ENCODE assay signal across 21 cellular contexts in genomic region chr10:128144547-128144946, GRCh38. TPM values are rescaled to one million over a fixed set of nuclear protein-coding genes. Genes with fewer than 3 reads are reported as not detected.
DNase-seq lines count a peak whose midpoint lies in the region; TF ChIP-seq lines count a peak whose summit lies in the region.
"Had no signal": no experiment of that assay in that cellular context is flagged by ENCODE, and none has a peak within 500 bp of the region (broad histone marks: within the 10 kb centered on the region; RNA-seq: fewer than 3 reads in every experiment).

No MANE protein-coding gene starts in this region.

- no peak overlapping the region for H4K8ac ChIP-seq in neuronal stem cell (ENCODE audit: low read depth, low read length)

- no peak overlapping the region for H2BK5ac ChIP-seq in neuronal stem cell (ENCODE audit: low read length)

- H3K27ac ChIP-seq in BLaER1 (peak overlapping the region; percentile 7; the same call in 1 of the 2 replicates), neuronal stem cell (replicated peaks; ENCODE audit: low read length) (no peak overlapping the region)
- H3K27ac ChIP-seq in BLaER1 treated with 17β-estradiol and CSF1 and Interleukin-3, amounts not matched to agents 10 nM and 100 nM: peak overlapping the region in 1 of 11 experiments; percentile 7; a peak in 1 of 22 replicates

- H3K79me1 ChIP-seq in neuronal stem cell (ENCODE audit: low read depth, low read length): no peaks in the 10 kb centered on the region

- no peak overlapping the region for H3K27ac Mint-ChIP-seq in activated T-helper 1 cell treated with anti-CD3 and anti-CD28 coated beads, Interleukin-12 subunit alpha, Interleukin-12 subunit beta, Interleukin-2, Interleukin-4 antibody, amounts not matched to agents 30 ng/mL and 10 ng/mL and 1 ng/mL, durations not matched to agents 14 hours and 24 hours and 36 hours
- H3K27ac Mint-ChIP-seq: CD8-positive, alpha-beta memory T cell had no signal

- H2AFZ ChIP-seq in neuronal stem cell (ENCODE audit: low read length): no peak overlapping the region

- H3K27me3 ChIP-seq in BLaER1 (no peaks in the 10 kb centered on the region), neuronal stem cell (ENCODE audit: control insufficient read depth in 3 of 3, insufficient read depth in 3 of 3, low read depth in 1 of 3, low read length in 3 of 3) (peaks cover 0 to 24% (median 0%) of the 10 kb centered on the region in 3 experiments)
- peaks cover 0 to 12% (median 0%) of the 10 kb centered on the region in 11 experiments; a peak in 1 of 22 replicates for H3K27me3 ChIP-seq in BLaER1 treated with 17β-estradiol and CSF1 and Interleukin-3, amounts not matched to agents 10 nM and 100 nM

- H3K36me3 Mint-ChIP-seq in activated T-helper 1 cell treated with anti-CD3 and anti-CD28 coated beads, Interleukin-12 subunit alpha, Interleukin-12 subunit beta, Interleukin-2, Interleukin-4 antibody, amounts not matched to agents 30 ng/mL and 10 ng/mL and 1 ng/mL, durations not matched to agents 14 hours and 24 hours and 36 hours (ENCODE audit: low read depth): peaks cover 6% of the 10 kb centered on the region
- H3K36me3 Mint-ChIP-seq: CD8-positive, alpha-beta memory T cell had no signal

- H2BK15ac ChIP-seq in neuronal stem cell (ENCODE audit: low read length): no peak overlapping the region

- peaks cover 61% of the 10 kb centered on the region for H3K4me1 ChIP-seq in BLaER1
- H3K4me1 ChIP-seq in BLaER1 treated with 17β-estradiol and CSF1 and Interleukin-3, amounts not matched to agents 10 nM and 100 nM: peaks cover 48 to 62% (median 57%) of the 10 kb centered on the region in 10 experiments
- no peaks in the 10 kb centered on the region for H3K4me1 ChIP-seq in neuronal stem cell (ENCODE audit: control insufficient read depth in 2 of 2, insufficient read depth in 1 of 2, low read depth in 1 of 2, low read length in 2 of 2)

- no peak overlapping the region for H4K91ac ChIP-seq in neuronal stem cell (ENCODE audit: low read depth, low read length, poor library complexity)

- no peaks in the 10 kb centered on the region for H4K20me1 ChIP-seq in BLaER1
- no peaks in the 10 kb centered on the region; a peak in 1 of 22 replicates for H4K20me1 ChIP-seq in BLaER1 treated with 17β-estradiol and CSF1 and Interleukin-3, amounts not matched to agents 10 nM and 100 nM

- H3K14ac ChIP-seq in neuronal stem cell (ENCODE audit: low read length): no peak overlapping the region

- peak overlapping the region; percentile 54 for H3K4me2 ChIP-seq in BLaER1
- H3K4me2 ChIP-seq in BLaER1 treated with 17β-estradiol and CSF1 and Interleukin-3, amounts not matched to agents 10 nM and 100 nM: peak overlapping the region; percentile 33 to 95 (median 62)
- H3K4me2 ChIP-seq in neuronal stem cell (ENCODE audit: insufficient read depth, low read length, poor library complexity, severe bottlenecking): no peak overlapping the region
- H3K4me2 ChIP-seq: SK-N-SH had no signal

- H3K9me3 Mint-ChIP-seq in activated T-helper 1 cell treated with anti-CD3 and anti-CD28 coated beads, Interleukin-12 subunit alpha, Interleukin-12 subunit beta, Interleukin-2, Interleukin-4 antibody, amounts not matched to agents 30 ng/mL and 10 ng/mL and 1 ng/mL, durations not matched to agents 14 hours and 24 hours and 36 hours: peaks cover 11% of the 10 kb centered on the region
- H3K9me3 Mint-ChIP-seq: CD8-positive, alpha-beta memory T cell had no signal

- H3K9me3 ChIP-seq in BLaER1 (peaks cover 7% of the 10 kb centered on the region; the same call in 1 of the 2 replicates), neuronal stem cell (replicated peaks in 1 of 2; ENCODE audit: control insufficient read depth in 2 of 2, insufficient read depth in 1 of 2, low read depth in 1 of 2, low read length in 2 of 2) (no peaks in the 10 kb centered on the region)
- peaks cover 6 to 19% (median 10%) of the 10 kb centered on the region in 11 experiments; a peak in 15 of 22 replicates for H3K9me3 ChIP-seq in BLaER1 treated with 17β-estradiol and CSF1 and Interleukin-3, amounts not matched to agents 10 nM and 100 nM (replicated peaks in 1 of 11)
- H3K9me3 ChIP-seq: SK-N-SH had no signal

- no peak overlapping the region for H3K4me3 Mint-ChIP-seq in activated T-helper 1 cell treated with anti-CD3 and anti-CD28 coated beads, Interleukin-12 subunit alpha, Interleukin-12 subunit beta, Interleukin-2, Interleukin-4 antibody, amounts not matched to agents 30 ng/mL and 10 ng/mL and 1 ng/mL, durations not matched to agents 14 hours and 24 hours and 36 hours

- no peak overlapping the region for H3K4ac ChIP-seq in neuronal stem cell (ENCODE audit: low read length)

- H3K27me3 Mint-ChIP-seq in activated T-helper 1 cell treated with anti-CD3 and anti-CD28 coated beads, Interleukin-12 subunit alpha, Interleukin-12 subunit beta, Interleukin-2, Interleukin-4 antibody, amounts not matched to agents 30 ng/mL and 10 ng/mL and 1 ng/mL, durations not matched to agents 14 hours and 24 hours and 36 hours (ENCODE audit: insufficient read depth): peaks cover 15% of the 10 kb centered on the region
- H3K27me3 Mint-ChIP-seq: CD8-positive, alpha-beta memory T cell had no signal

- peaks cover 36% of the 10 kb centered on the region for H3K4me1 Mint-ChIP-seq in activated T-helper 1 cell treated with anti-CD3 and anti-CD28 coated beads, Interleukin-12 subunit alpha, Interleukin-12 subunit beta, Interleukin-2, Interleukin-4 antibody, amounts not matched to agents 30 ng/mL and 10 ng/mL and 1 ng/mL, durations not matched to agents 14 hours and 24 hours and 36 hours (ENCODE audit: low read depth)

- DNase-seq in NB4 (ENCODE audit: low read depth) (peak; percentile 73), neuronal stem cell (ENCODE audit: low spot score) (no peak), NCI-H2081 (lab: John Stamatoyannopoulos, UW) (no peak)
- DNase-seq in stimulated activated naive CD4-positive, alpha-beta T cell treated with Interleukin-2 at 50 U/mL for 16 hours (lab: John Stamatoyannopoulos, UW): no peak
- DNase-seq in activated T-helper 1 cell treated with anti-CD3 and anti-CD28 coated beads, Interleukin-12 subunit alpha, Interleukin-12 subunit beta, Interleukin-2, Interleukin-4 antibody, amounts not matched to agents 30 ng/mL and 10 ng/mL and 1 ng/mL, durations not matched to agents 14 hours and 24 hours and 36 hours (ENCODE audit: low spot score): no peak
- DNase-seq: C1 segment of cervical spinal cord; CD8-positive, alpha-beta memory T cell; GF-D8; IMR-90; Karpas-422; NCI-H1105; NCI-H146; NCI-H2029; NCI-H226; NCI-H510A treated with DMSO at 0.1 percent for 48 hours; NCI-H748 treated with DMSO at 0.1 percent for 48 hours; NK-92 treated with Interleukin-12 subunit alpha and Interleukin-12 subunit beta, amount 100 ng/mL, for 24 hours; SIG-M5; SK-N-SH had no signal

- no peak overlapping the region for H2AK5ac ChIP-seq in neuronal stem cell (ENCODE audit: low read depth, low read length)

- H2BK120ac ChIP-seq in neuronal stem cell (ENCODE audit: low read depth, low read length): no peak overlapping the region

- no peak overlapping the region for H3K18ac ChIP-seq in neuronal stem cell (ENCODE audit: low read length)

- H3K36me3 ChIP-seq in BLaER1 (no peaks in the 10 kb centered on the region), neuronal stem cell (replicated peaks in 1 of 2; ENCODE audit: control insufficient read depth in 2 of 2, insufficient read depth in 2 of 2, low read length in 2 of 2) (no peaks in the 10 kb centered on the region)
- H3K36me3 ChIP-seq in BLaER1 treated with 17β-estradiol and CSF1 and Interleukin-3, amounts not matched to agents 10 nM and 100 nM: no peaks in the 10 kb centered on the region

- H3K4me3 ChIP-seq in BLaER1 (no peak overlapping the region), NB4 (ENCODE audit: low read depth, low read length) (no peak overlapping the region), neuronal stem cell (ENCODE audit: low read length in 2 of 2) (no peak overlapping the region)
- H3K4me3 ChIP-seq in BLaER1 treated with 17β-estradiol and CSF1 and Interleukin-3, amounts not matched to agents 10 nM and 100 nM: no peak overlapping the region

- peak overlapping the region; percentile 9 for H3K23ac ChIP-seq in neuronal stem cell (ENCODE audit: low read depth, low read length, poor library complexity)

- TF ChIP-seq POLR2A in NB4 (IDR thresholded peaks at IDR 0.05; ENCODE audit: extremely low read depth, insufficient read length): no peak

- H2BK12ac ChIP-seq in neuronal stem cell (ENCODE audit: low read length): no peak overlapping the region

- H3K9ac ChIP-seq in BLaER1 (no peak overlapping the region), neuronal stem cell (ENCODE audit: low read depth, low read length, poor library complexity) (no peak overlapping the region)
- no peak overlapping the region; a peak in 1 of 22 replicates for H3K9ac ChIP-seq in BLaER1 treated with 17β-estradiol and CSF1 and Interleukin-3, amounts not matched to agents 10 nM and 100 nM
- H3K9ac ChIP-seq: SK-N-SH had no signal

- intact Hi-C loops in activated T-helper 1 cell treated with anti-CD3 and anti-CD28 coated beads, Interleukin-12 subunit alpha, Interleukin-12 subunit beta, Interleukin-2, Interleukin-4 antibody, amounts not matched to agents 30 ng/mL and 10 ng/mL and 1 ng/mL, durations not matched to agents 14 hours and 24 hours and 36 hours (cut with micrococcal nuclease): no loop called here

- whole genome bisulfite sequencing in neuronal stem cell (ENCODE audit: extremely low coverage in 2 of 2, insufficient read length in 2 of 2, insufficient replicate concordance in 1 of 2), 2 donors: no CpG with 5 or more reads among the region's 1 CpG

- no peak for TF ChIP-seq CTCF in NB4 (IDR thresholded peaks at IDR 0.05; ENCODE audit: low read depth, low read length)

RNA-seq across cellular contexts. Expression of gene MKI67, which starts 18.3 kb away (rescaled TPM):
- polyA plus RNA-seq in neuronal stem cell (2013, experiment 1 of 2): 42.4 TPM
- 41.6 TPM for polyA plus RNA-seq in neuronal stem cell (2013, experiment 2 of 2)
- total RNA-seq in activated T-helper 1 cell treated with anti-CD3 and anti-CD28 coated beads, Interleukin-12 subunit alpha, Interleukin-12 subunit beta, Interleukin-2, Interleukin-4 antibody, amounts not matched to agents 30 ng/mL and 10 ng/mL and 1 ng/mL, durations not matched to agents 14 hours and 24 hours and 36 hours: 141 and 159 TPM in 2 replicates
